Comparison of ENCODE assay signal across 20 cellular contexts in the genomic region with DNA sequence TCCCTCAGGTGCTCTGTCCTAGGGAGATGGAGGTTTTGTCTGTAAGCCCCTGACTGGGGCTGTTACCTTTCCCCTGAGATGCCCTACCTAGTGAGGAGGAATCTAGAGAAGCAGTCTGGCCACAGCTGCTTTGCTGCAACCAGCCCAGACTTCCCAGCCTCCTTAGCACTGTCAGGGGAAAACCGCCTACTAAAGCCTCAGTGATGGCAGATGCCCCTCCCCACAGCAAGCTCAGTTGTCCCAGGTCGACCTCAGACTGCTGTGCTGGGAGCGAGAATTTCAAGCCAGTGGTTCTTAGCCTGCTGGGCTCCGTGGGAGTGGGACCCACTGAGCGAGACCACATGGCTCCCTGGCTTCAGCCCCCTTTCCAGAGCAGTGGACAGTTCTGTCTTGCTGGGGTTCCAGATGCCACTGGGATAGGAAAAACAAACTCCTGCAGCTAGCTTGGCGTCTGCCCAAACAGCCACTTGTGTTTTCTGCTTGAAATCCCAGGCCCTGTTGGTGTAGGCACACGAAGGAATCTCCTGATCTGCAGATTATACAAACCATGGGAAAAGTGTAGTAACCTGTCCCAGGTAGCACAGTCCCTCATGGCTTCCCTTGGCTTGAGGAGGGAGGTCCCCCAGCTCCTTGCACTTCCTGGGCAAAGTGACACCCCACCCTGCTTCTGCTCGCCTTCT.
DNase-seq lines count a peak whose midpoint lies in the region; ATAC-seq, FAIRE-seq and TF ChIP-seq lines count a peak whose summit lies in the region.
"Had no signal": no experiment of that assay in that cellular context is flagged by ENCODE, and none has a peak within 500 bp of the region (broad histone marks: within the 10 kb centered on the region; RNA-seq: fewer than 3 reads in every experiment).

No MANE protein-coding gene starts in this region.

- no TSS peak for BruUV-seq in PC-9 (replicated peaks; lab: Mats Ljungman, UMichigan)

- no peaks in the 10 kb centered on the region for H3K79me2 ChIP-seq in PC-9 (ENCODE audit: low read depth)

- CTCF ChIA-PET in PC-9 (lab: Charles Lee): no interaction called here

- intact Hi-C loops in pancreas (cut with DNase I): no loop called here
- intact Hi-C loops in PC-9 (cut with micrococcal nuclease; ENCODE audit: unreplicated experiment): no loop called here

- H3K9me2 ChIP-seq in PC-9 (ENCODE audit: insufficient read depth): no peaks in the 10 kb centered on the region

- H3K4me1 ChIP-seq in pancreas: no peaks in the 10 kb centered on the region
- H3K4me1 ChIP-seq in foreskin keratinocyte: no peaks in the 10 kb centered on the region
- no peaks in the 10 kb centered on the region for H3K4me1 ChIP-seq in PC-9 (replicated peaks; ENCODE audit: insufficient read depth)
- H3K4me1 ChIP-seq: A549, HAP-1 had no signal

- H3K27ac ChIP-seq in pancreas (no peak overlapping the region), foreskin keratinocyte (no peak overlapping the region), PC-9 (no peak overlapping the region)
- H3K27ac ChIP-seq: A549, SK-N-MC had no signal

- no peaks in the 10 kb centered on the region for H3F3A ChIP-seq in PC-9 (ENCODE audit: insufficient read depth, low read depth)

- peak; percentile 59 for DNase-seq in DMS79 treated with DMSO at 0.1 percent for 48 hours (lab: John Stamatoyannopoulos, UW)
- peak; percentile 48 for DNase-seq in NCI-H1694 (lab: John Stamatoyannopoulos, UW)
- DNase-seq in SHP77 (lab: John Stamatoyannopoulos, UW): peak; percentile 19 to 40
- DNase-seq in pancreas: peak; percentile 70 to 88 (median 78)
- DNase-seq in foreskin keratinocyte: no peak
- DNase-seq in PC-9: no peak
- DNase-seq: Kasumi-1, NCI-H1436, NCI-H2081 treated with DMSO at 0.1 percent for 48 hours, NCI-H2227 treated with DMSO at 0.1 percent for 48 hours, NCI-H774, SW 1271, T-helper 17 cell had no signal

- 26 to 27% methylated on average over 8 of the region's 8 CpGs for WGBS in pancreas, 2 donors

- H3K27me3 ChIP-seq in pancreas: no peaks in the 10 kb centered on the region
- peaks cover 3% of the 10 kb centered on the region for H3K27me3 ChIP-seq in foreskin keratinocyte
- H3K27me3 ChIP-seq in PC-9 (ENCODE audit: insufficient read depth, low read depth): peaks cover 81% of the 10 kb centered on the region

- H3K4me3 ChIP-seq in pancreas (no peak overlapping the region), PC-9 (no peak overlapping the region)
- H3K4me3 ChIP-seq: A549, GM23338, HAP-1, SK-N-MC had no signal

- no peaks in the 10 kb centered on the region for H3K36me3 ChIP-seq in pancreas
- H3K36me3 ChIP-seq in PC-9 (ENCODE audit: low read depth): no peaks in the 10 kb centered on the region
- H3K36me3 ChIP-seq: HAP-1 had no signal

- ATAC-seq in pancreas: peak; percentile 87 to 99 (median 96)
- no peak for ATAC-seq in foreskin keratinocyte
- no peak for ATAC-seq in GM21576 (IDR thresholded peaks at IDR 0.05; ENCODE audit: unreplicated experiment)
- ATAC-seq: A549, GM23338, Right ventricle myocardium inferior, T-helper 17 cell had no signal

- FAIRE-seq in pancreas (lab: Jason Lieb, UNC): no peak
- FAIRE-seq: A549, RCC 7860 had no signal

- H3K4me2 ChIP-seq in PC-9: no peak overlapping the region
- H3K4me2 ChIP-seq: A549, GM23338 had no signal

- H3K9me3 ChIP-seq in pancreas: no peaks in the 10 kb centered on the region
- no peaks in the 10 kb centered on the region for H3K9me3 ChIP-seq in PC-9 (ENCODE audit: insufficient read depth, low read depth)
- H3K9me3 ChIP-seq: HAP-1 had no signal

- TF ChIP-seq CTCF in pancreas (IDR thresholded peaks at IDR 0.05) (no peak), foreskin keratinocyte (conservative IDR thresholded peaks at IDR 0.05) (no peak), PC-9 (conservative IDR thresholded peaks at IDR 0.05) (no peak)

- H2AFZ ChIP-seq in PC-9: no peak overlapping the region
- H2AFZ ChIP-seq: GM23338 had no signal

- H4K20me1 ChIP-seq in PC-9 (ENCODE audit: insufficient read depth): no peaks in the 10 kb centered on the region

- POLR2A ChIA-PET in PC-9 (lab: Charles Lee; ENCODE audit: unreplicated experiment): interaction anchor here (0.7 kb wide), 1 partner anchor 183 kb away, joined by 8 read pairs; no protein-coding TSS in a partner anchor

Comparison
In these comparisons a context has a peak if more than half of its experiments do, and no peak if none do; other contexts are left out.
1. DNase-seq: peak in DMS79 treated with DMSO at 0.1 percent for 48 hours (single experiment), NCI-H1694 (single experiment), SHP77 (2 of 2) and pancreas (6 of 6); none in foreskin keratinocyte (0 of 2) and PC-9 (0 of 2).
2. ATAC-seq: peak in pancreas (4 of 4); none in foreskin keratinocyte (single experiment) and GM21576 (single experiment).